ENCODE assay signal across 13 cellular contexts in genomic region chr20:21391495-21392298, GRCh38. TPM values are rescaled to one million over a fixed set of nuclear protein-coding genes. Genes with fewer than 3 reads are reported as not detected.
A peak's percentile ranks its signal among the peaks of the same experiment; 100 is the strongest.
DNase-seq lines count a peak whose midpoint lies in the region; ATAC-seq and TF ChIP-seq lines count a peak whose summit lies in the region.
"Had no signal": no experiment of that assay in that cellular context is flagged by ENCODE, and none has a peak within 500 bp of the region (broad histone marks: within the 10 kb centered on the region; RNA-seq: fewer than 3 reads in every experiment).

No MANE protein-coding gene starts in this region.

- H3K4me1 Mint-ChIP-seq in natural killer cell = peaks cover 22 to 29% of the 10 kb centered on the region in 2 donors

- H3K27me3 ChIP-seq in DND-41 (ENCODE audit: insufficient read depth, low read length, poor library complexity) (no peaks in the 10 kb centered on the region), HUES64 (ENCODE audit: insufficient read depth, low read length) (peaks cover 78% of the 10 kb centered on the region)

- ATAC-seq in DND-41 (ENCODE audit: insufficient read depth, low read depth) = peak; percentile 47; the same call in 1 of the 3 replicates
- ATAC-seq in natural killer cell = peak in 1 of 3 donors; percentile 45
- ATAC-seq in GM18519 (IDR thresholded peaks at IDR 0.05; ENCODE audit: low FRiP score, unreplicated experiment) = no peak

- peak overlapping the region; percentile 52 for H3K4me3 Mint-ChIP-seq in natural killer cell
- H3K4me3 Mint-ChIP-seq: activated B cell treated with CpG ODN at 0.5 μM for 24 hours; CD4-positive, alpha-beta T cell had no signal

- H3K27ac Mint-ChIP-seq in natural killer cell = no peak overlapping the region
- H3K27ac Mint-ChIP-seq: activated B cell treated with CpG ODN at 0.5 μM for 24 hours; CD4-positive, alpha-beta T cell had no signal

- H3K9ac ChIP-seq in DND-41 (ENCODE audit: low read depth, low read length) (no peak overlapping the region), HUES64 (ENCODE audit: low read depth, low read length) (no peak overlapping the region)

- no peak overlapping the region for H3K4me2 ChIP-seq in DND-41 (ENCODE audit: insufficient read depth, low read length)

- H3K27me3 Mint-ChIP-seq in natural killer cell (ENCODE audit: low read depth in 2 of 2) = peaks cover 30 to 32% of the 10 kb centered on the region in 2 donors

- H3K79me2 ChIP-seq in DND-41 (ENCODE audit: insufficient read depth, low read length) = no peaks in the 10 kb centered on the region

- H3K4me3 ChIP-seq in DND-41 (ENCODE audit: low read depth in 1 of 2, low read length in 2 of 2) (no peak overlapping the region), HUES64 (ENCODE audit: low read length) (peak overlapping the region; percentile 49)

- H4K20me1 ChIP-seq in DND-41 (ENCODE audit: insufficient read depth, low read length) = no peaks in the 10 kb centered on the region

- H2AFZ ChIP-seq in DND-41 (ENCODE audit: low read depth, low read length) = no peak overlapping the region

- WGBS in HUES64 = 1% methylated on average over 57 of the region's 58 CpGs

- H3K36me3 Mint-ChIP-seq in natural killer cell = peaks cover 16% of the 10 kb centered on the region

- H3K36me3 ChIP-seq in DND-41 (ENCODE audit: insufficient read depth, low read length) (peaks cover 24% of the 10 kb centered on the region), HUES64 (ENCODE audit: insufficient read depth, low read length) (peaks cover 34% of the 10 kb centered on the region)

- H3K9me3 ChIP-seq in DND-41 (ENCODE audit: insufficient read depth, low read length, severe bottlenecking) (no peaks in the 10 kb centered on the region), HUES64 (ENCODE audit: insufficient read depth, low read depth, low read length) (no peaks in the 10 kb centered on the region)

- TF ChIP-seq CTCF in DND-41 (IDR thresholded peaks at IDR 0.05; ENCODE audit: borderline replicate concordance, extremely low read depth, low read length, poor library complexity, severe bottlenecking) (no peak), natural killer cell (IDR thresholded peaks at IDR 0.05) (no peak)

- no peak overlapping the region for H3K27ac ChIP-seq in DND-41 (ENCODE audit: low read length)
- H3K27ac ChIP-seq in HUES64 (ENCODE audit: low read depth, low read length) = no peak overlapping the region

- DNase-seq in DND-41 = no peak
- DNase-seq in dermis blood vessel endothelial cell = peak; percentile 18
- no peak for DNase-seq in natural killer cell
- DNase-seq in NCI-H2029 (lab: John Stamatoyannopoulos, UW) = no peak
- DNase-seq in DMS53 treated with DMSO at 0.1 percent for 48 hours (lab: John Stamatoyannopoulos, UW; ENCODE audit: unreplicated experiment) = no peak
- DNase-seq in DMS153 (lab: John Stamatoyannopoulos, UW) = no peak
- DNase-seq: activated B cell treated with CpG ODN at 0.5 μM for 24 hours; CD4-positive, alpha-beta T cell; hypothalamus; Kasumi-1; NCI-H2227 treated with DMSO at 0.1 percent for 48 hours had no signal

- H3K9me3 Mint-ChIP-seq in natural killer cell = no peaks in the 10 kb centered on the region
- H3K9me3 Mint-ChIP-seq: activated B cell treated with CpG ODN at 0.5 μM for 24 hours had no signal

- H3K4me1 ChIP-seq in DND-41 (ENCODE audit: insufficient read depth, low read length) = no peaks in the 10 kb centered on the region
- H3K4me1 ChIP-seq in HUES64 (ENCODE audit: insufficient read depth, low read length) = peaks cover 17% of the 10 kb centered on the region

- intact Hi-C loops in natural killer cell (cut with micrococcal nuclease) = no loop called here

RNA-seq across cellular contexts. Expression of gene NKX2-4, which starts 5.6 kb away (rescaled TPM):
- polyA plus RNA-seq in HUES64 (2013, experiment 1 of 2) = not detected
- not detected for polyA plus RNA-seq in HUES64 (2013, experiment 2 of 2)
- total RNA-seq in dermis blood vessel endothelial cell = not detected in 2 replicates
- not detected for total RNA-seq in natural killer cell
- total RNA-seq: activated B cell treated with CpG ODN at 0.5 μM for 24 hours; CD4-positive, alpha-beta T cell had no signal
